ENCODE assay signal across 11 cellular contexts in genomic region chr21:26124896-26125295, GRCh38. TPM values are rescaled to one million over a fixed set of nuclear protein-coding genes. Genes with fewer than 3 reads are reported as not detected.
DNase-seq lines count a peak whose midpoint lies in the region; ATAC-seq, FAIRE-seq and TF ChIP-seq lines count a peak whose summit lies in the region.
"Had no signal": no experiment of that assay in that cellular context is flagged by ENCODE, and none has a peak within 500 bp of the region (broad histone marks: within the 10 kb centered on the region; RNA-seq: fewer than 3 reads in every experiment).

No MANE protein-coding gene starts in this region.

- H3K23me2 ChIP-seq in H1 (ENCODE audit: low read depth, low read length), result no peaks in the 10 kb centered on the region

- no peak overlapping the region for H3K27ac Mint-ChIP-seq in activated CD4-positive, alpha-beta T cell treated with anti-CD3 and anti-CD28 coated beads, Interleukin-2, amount 10 ng/mL, durations not matched to agents 24 days and 14 days
- H3K27ac Mint-ChIP-seq: effector memory CD8-positive, alpha-beta T cell had no signal

- no peak for TF ChIP-seq RAD21 in H1 (IDR thresholded peaks at IDR 0.05 in 1 of 2, conservative IDR thresholded peaks at IDR 0.05 in 1 of 2; ENCODE audit: low read depth in 2 of 2, low read length in 2 of 2)

- peak overlapping the region; percentile 1; the same call in 1 of the 2 replicates for H3K18ac ChIP-seq in H1 (ENCODE audit: extremely low read depth, low read length)

- no peaks in the 10 kb centered on the region for H3K9me3 Mint-ChIP-seq in activated CD4-positive, alpha-beta T cell treated with anti-CD3 and anti-CD28 coated beads, Interleukin-2, amount 10 ng/mL, durations not matched to agents 24 days and 14 days

- H3K14ac ChIP-seq in H1 (ENCODE audit: insufficient read length), result no peak overlapping the region

- no peak overlapping the region for H3K23ac ChIP-seq in H1 (ENCODE audit: insufficient read length)

- no peak for ATAC-seq in lung (ENCODE audit: insufficient read depth, low FRiP score)
- ATAC-seq: effector memory CD8-positive, alpha-beta T cell had no signal

- H3K27me3 ChIP-seq in SJSA1 (replicated peaks), result no peaks in the 10 kb centered on the region
- H3K27me3 ChIP-seq in H1 (replicated peaks in 1 of 4; ENCODE audit: control insufficient read depth in 3 of 4, extremely low read depth in 1 of 4, insufficient read depth in 3 of 4, low read length in 3 of 4), result no peaks in the 10 kb centered on the region
- H3K27me3 ChIP-seq in lung (ENCODE audit: control insufficient read depth, insufficient read depth), result no peaks in the 10 kb centered on the region

- no peak for TF ChIP-seq CTCF in H1 (IDR thresholded peaks at IDR 0.05; ENCODE audit: control extremely low read depth in 1 of 3, insufficient read depth in 1 of 3, low read depth in 1 of 3, low read length in 3 of 3)
- no peak for TF ChIP-seq CTCF in lung (IDR thresholded peaks at IDR 0.05; ENCODE audit: control extremely low read depth, extremely low read depth)
- no peak for TF ChIP-seq CTCF in lower leg skin (IDR thresholded peaks at IDR 0.05)

- H3K4me1 Mint-ChIP-seq in activated CD4-positive, alpha-beta T cell treated with anti-CD3 and anti-CD28 coated beads, Interleukin-2, amount 10 ng/mL, durations not matched to agents 24 days and 14 days, result no peaks in the 10 kb centered on the region

- peak overlapping the region; percentile 46; the same call in 1 of the 2 replicates for H2BK5ac ChIP-seq in H1 (ENCODE audit: low read depth, low read length)

- H3K4ac ChIP-seq in H1 (replicated peaks; ENCODE audit: insufficient read length, low read depth, low read length), result no peak overlapping the region

- no peak overlapping the region for H3K4me3 Mint-ChIP-seq in activated CD4-positive, alpha-beta T cell treated with anti-CD3 and anti-CD28 coated beads, Interleukin-2, amount 10 ng/mL, durations not matched to agents 24 days and 14 days
- H3K4me3 Mint-ChIP-seq: effector memory CD8-positive, alpha-beta T cell had no signal

- peak overlapping the region in 1 of 2 experiments; percentile 1; a peak in 1 of 4 replicates for H3K4me2 ChIP-seq in H1 (ENCODE audit: insufficient read depth in 1 of 2, low read depth in 2 of 2, low read length in 2 of 2)

- peaks cover 25 to 31% of the 10 kb centered on the region in 2 experiments for H4K20me1 ChIP-seq in H1 (replicated peaks in 1 of 2; ENCODE audit: control insufficient read depth in 1 of 2, insufficient read depth in 2 of 2, low read length in 2 of 2)

- H3K27ac ChIP-seq in SJSA1 (peak overlapping the region; percentile 13), H1 (ENCODE audit: low read depth, low read length) (no peak overlapping the region), lung (ENCODE audit: low read depth in 1 of 2, low read length in 1 of 2) (peak overlapping the region; percentile 67 to 79), substantia nigra (ENCODE audit: low read depth, low read length, poor library complexity, severe bottlenecking) (peak overlapping the region; percentile 60)

- intact Hi-C loops in lower leg skin (cut with DNase I; ENCODE audit: low total_unique reads), result no loop called here
- intact Hi-C loops in activated CD4-positive, alpha-beta T cell treated with anti-CD3 and anti-CD28 coated beads, Interleukin-2, amount 10 ng/mL, durations not matched to agents 24 days and 14 days (cut with micrococcal nuclease), result no loop called here

- FAIRE-seq in H1 (lab: Jason Lieb, UNC), result no peak

- no peak overlapping the region for H2AFZ ChIP-seq in H1 (ENCODE audit: low read length)

- no peak overlapping the region for H2BK15ac ChIP-seq in H1 (ENCODE audit: low read length)

- no peak overlapping the region for H2BK20ac ChIP-seq in H1 (ENCODE audit: low read length)

- 0 out of 2 replicates have a peak overlapping the region, but pooled peaks have one; percentile 73 for H2BK12ac ChIP-seq in H1 (ENCODE audit: low read depth, low read length)

- H4K91ac ChIP-seq in H1 (replicated peaks; ENCODE audit: insufficient read length, low read length), result no peak overlapping the region

- H3K79me2 ChIP-seq in H1 (ENCODE audit: control insufficient read depth in 1 of 2, insufficient read depth in 2 of 2, low read length in 2 of 2), result peaks cover 11 to 99% of the 10 kb centered on the region in 2 experiments; a peak in 3 of 4 replicates

- H4K8ac ChIP-seq in H1 (ENCODE audit: extremely low read depth, insufficient read depth, low read length), result no peak overlapping the region

- DNase-seq in SJSA1 (ENCODE audit: low read depth in 1 of 2, low spot score in 2 of 2), result no peak
- DNase-seq in H1 (ENCODE audit: low read depth in 1 of 2, low spot score in 2 of 2), result no peak
- no peak for DNase-seq in lung (ENCODE audit: low spot score)
- DNase-seq in substantia nigra (lab: John Stamatoyannopoulos, UW), result no peak
- DNase-seq in DMS153 treated with DMSO at 0.1 percent for 48 hours (lab: John Stamatoyannopoulos, UW; ENCODE audit: unreplicated experiment), result no peak
- no peak for DNase-seq in lower leg skin (ENCODE audit: low spot score in 2 of 2)
- no peak for DNase-seq in activated CD4-positive, alpha-beta T cell treated with anti-CD3 and anti-CD28 coated beads, Interleukin-2, amount 10 ng/mL, durations not matched to agents 24 days and 14 days
- DNase-seq in stimulated activated CD4-positive, alpha-beta T cell treated with anti-CD3 and anti-CD28 coated beads, Interleukin-2, amount 100 ng/mL, for 24 hours, result no peak
- DNase-seq: effector memory CD8-positive, alpha-beta T cell; NCI-H1694; OCI-M1 had no signal

- CTCF ChIA-PET in H1 (lab: Charles Lee; ENCODE audit: partially characterized antibody), result interaction anchor here (0.6 to 1.1 kb wide), 3 partner anchors 44 to 947 kb away, joined by 3 read pairs; no protein-coding TSS in a partner anchor

- TF ChIP-seq EP300 in H1 (IDR thresholded peaks at IDR 0.05; ENCODE audit: borderline replicate concordance in 1 of 2, low read depth in 2 of 2, low read length in 2 of 2), result no peak

- H3K9ac ChIP-seq in H1 (replicated peaks in 1 of 4; ENCODE audit: extremely low read depth in 1 of 4, low read depth in 3 of 4, low read length in 3 of 4), result no peak overlapping the region

- WGBS in H1 (ENCODE audit: extremely low coverage in 1 of 2, insufficient coverage in 1 of 2, insufficient read length in 1 of 2, insufficient replicate concordance in 2 of 2, low coverage in 1 of 2, low lambda C conversion rate in 2 of 2, missing lambda C conversion rate in 1 of 2), 2 experiments, result 79% methylated on average over 7 of the region's 7 CpGs; no CpG with 5 or more reads in 1 of the 2 experiments
- 63 to 78% methylated on average over 7 of the region's 7 CpGs for WGBS in lung, 2 donors
- 58 to 63% methylated on average over 7 of the region's 7 CpGs for WGBS in lower leg skin, 2 donors

- H3K4me3 ChIP-seq in SJSA1 (no peak overlapping the region), H1 (ENCODE audit: extremely low read depth in 1 of 4, insufficient read depth in 2 of 4, low read depth in 3 of 4, low read length in 4 of 4) (no peak overlapping the region), lung (no peak overlapping the region), lower leg skin (ENCODE audit: low read depth, poor library complexity, severe bottlenecking) (no peak overlapping the region)

- H3K56ac ChIP-seq in H1 (replicated peaks; ENCODE audit: insufficient read length, low read depth, low read length), result no peak overlapping the region

- H3K36me3 Mint-ChIP-seq in activated CD4-positive, alpha-beta T cell treated with anti-CD3 and anti-CD28 coated beads, Interleukin-2, amount 10 ng/mL, durations not matched to agents 24 days and 14 days (ENCODE audit: low read depth), result peaks cover 2% of the 10 kb centered on the region

- H3K36me3 ChIP-seq in SJSA1 (no peaks in the 10 kb centered on the region), H1 (ENCODE audit: control insufficient read depth in 2 of 4, insufficient read depth in 4 of 4, low read length in 3 of 4) (no peaks in the 10 kb centered on the region), lung (ENCODE audit: control insufficient read depth in 2 of 2, insufficient read depth in 2 of 2, low read length in 2 of 2) (no peaks in the 10 kb centered on the region)

- no peak overlapping the region for H2BK120ac ChIP-seq in H1 (replicated peaks; ENCODE audit: low read depth, low read length)

- peaks cover 3% of the 10 kb centered on the region; the same call in 1 of the 2 replicates for H3K79me1 ChIP-seq in H1 (ENCODE audit: low read depth, low read length)

- TF ChIP-seq POLR2A in H1 (IDR thresholded peaks at IDR 0.05; ENCODE audit: control extremely low read depth in 1 of 2, low read depth in 2 of 2, low read length in 2 of 2) (no peak), lower leg skin (IDR thresholded peaks at IDR 0.05) (no peak)

- H4K5ac ChIP-seq in H1 (ENCODE audit: insufficient read length, low read depth, low read length), result no peak overlapping the region

- no peaks in the 10 kb centered on the region for H3K9me3 ChIP-seq in SJSA1 (replicated peaks)
- H3K9me3 ChIP-seq in H1 (ENCODE audit: insufficient read depth in 2 of 2, low read depth in 1 of 2, low read length in 1 of 2), result no peaks in the 10 kb centered on the region
- H3K9me3 ChIP-seq in lung (ENCODE audit: control insufficient read depth in 2 of 2, insufficient read depth in 1 of 2, low read length in 1 of 2), result no peaks in the 10 kb centered on the region

- H2AK5ac ChIP-seq in H1 (ENCODE audit: low read depth, low read length), result 0 out of 2 replicates have a peak overlapping the region, but pooled peaks have one; percentile 56

- H3K4me1 ChIP-seq in SJSA1 (replicated peaks), result peaks cover 61% of the 10 kb centered on the region
- H3K4me1 ChIP-seq in H1 (replicated peaks in 1 of 4; ENCODE audit: control insufficient read depth in 3 of 4, insufficient read depth in 4 of 4, low read length in 3 of 4), result peaks cover 5 to 31% (median 23%) of the 10 kb centered on the region in 4 experiments; a peak in 6 of 7 replicates
- peaks cover 5 to 28% of the 10 kb centered on the region in 2 donors for H3K4me1 ChIP-seq in lung (ENCODE audit: control insufficient read depth in 2 of 2, insufficient read depth in 2 of 2, low read length in 2 of 2)

- POLR2A ChIA-PET in H1 (lab: Charles Lee; ENCODE audit: partially characterized antibody), result interaction anchor here (1.1 to 1.5 kb wide), 2 partner anchors 14 to 44 kb away, joined by 3 to 6 read pairs; no protein-coding TSS in a partner anchor

- H3K27me3 Mint-ChIP-seq in activated CD4-positive, alpha-beta T cell treated with anti-CD3 and anti-CD28 coated beads, Interleukin-2, amount 10 ng/mL, durations not matched to agents 24 days and 14 days, result no peaks in the 10 kb centered on the region

RNA-seq across cellular contexts. Expression of gene APP, which starts 45.7 kb away (rescaled TPM):
- total RNA-seq in SJSA1 (2014; rRNA removed; shearing (Covaris generic)), result 177 and 221 TPM in 2 replicates
- total RNA-seq in H1 (2021; fragmentation: NEBNext Ultra II Directional; extraction: Animal tissue kit (Norgen Biotek cat#: 25700)), result 544 and 551 TPM in 2 replicates
- polyA plus RNA-seq in H1 (2011; rRNA removed), result 365 and 375 TPM in 2 replicates
- polyA plus RNA-seq in H1 (2011; cell fraction: cytosol; rRNA removed), result 520 TPM
- polyA plus RNA-seq in H1 (2011; cell fraction: nucleus; rRNA removed), result 493 TPM
- 377 to 549 TPM (median 468 TPM) in 4 replicates for polyA plus RNA-seq in H1 (2012, experiment 1 of 2)
- polyA plus RNA-seq in H1 (2012, experiment 2 of 2), result 50.8 TPM
- polyA plus RNA-seq in H1 (2013, experiment 1 of 2), result 968 TPM
- polyA plus RNA-seq in H1 (2013, experiment 2 of 2), result 921 TPM
- polyA minus RNA-seq in H1 (2011; rRNA and poly(A)+ RNA removed), result 595 and 720 TPM in 2 replicates
- polyA minus RNA-seq in H1 (2011; cell fraction: cytosol; rRNA and poly(A)+ RNA removed), result 232 TPM
- 416 TPM for polyA minus RNA-seq in H1 (2011; cell fraction: nucleus; rRNA and poly(A)+ RNA removed)
- total RNA-seq in lung, result 100 to 1,000 TPM; 410 to 414 TPM
- 100 to 1,000 TPM in 1 of 2 donors, 10 to 100 TPM in 1; 86.9 to 324 TPM for polyA plus RNA-seq in lung
- 100 to 1,000 TPM; 240 to 403 (median 331) TPM for total RNA-seq in lower leg skin
- total RNA-seq in activated CD4-positive, alpha-beta T cell treated with anti-CD3 and anti-CD28 coated beads, Interleukin-2, amount 10 ng/mL, durations not matched to agents 24 days and 14 days, result 75.8 and 81.3 TPM in 2 replicates
